Comparison of ENCODE assay signal across 10 cellular contexts in genomic region chr17:77315551-77316190, GRCh38.
DNase-seq lines count a peak whose midpoint lies in the region; ATAC-seq and TF ChIP-seq lines count a peak whose summit lies in the region.
"Had no signal": no experiment of that assay in that cellular context is flagged by ENCODE, and none has a peak within 500 bp of the region (broad histone marks: within the 10 kb centered on the region; RNA-seq: fewer than 3 reads in every experiment).

No MANE protein-coding gene starts in this region.

- H3K4me2 ChIP-seq in SK-N-SH (peak overlapping the region; percentile 43), hepatocyte (peak overlapping the region; percentile 28)

- H3K27ac ChIP-seq in SK-N-SH (ENCODE audit: low read depth in 2 of 2, low read length in 1 of 2) (peak overlapping the region; percentile 78 to 89), hepatocyte (peak overlapping the region; percentile 69), sigmoid colon (peak overlapping the region; percentile 11 to 92 (median 68))

- TF ChIP-seq EP300 in SK-N-SH (IDR thresholded peaks at IDR 0.05; ENCODE audit: borderline replicate concordance in 1 of 2, low read depth in 1 of 2, low read length in 1 of 2), result peak in 1 of 2 experiments; percentile 57; a peak in 1 of 4 replicates
- no peak for TF ChIP-seq EP300 in sigmoid colon (IDR thresholded peaks at IDR 0.05)

- intact Hi-C loops in sigmoid colon (cut with DNase I), result no loop called here

- 0 out of 2 replicates have a peak, but pooled peaks have one; percentile 14 for TF ChIP-seq RAD21 in SK-N-SH (IDR thresholded peaks at IDR 0.05; ENCODE audit: low read length)

- H4K20me1 ChIP-seq in SK-N-SH (ENCODE audit: insufficient read depth) (no peaks in the 10 kb centered on the region), hepatocyte (ENCODE audit: insufficient read depth, poor library complexity, severe bottlenecking) (no peaks in the 10 kb centered on the region)

- H3K4me1 ChIP-seq in SK-N-SH (ENCODE audit: control insufficient read depth in 1 of 2, insufficient read depth in 2 of 2, low read depth in 1 of 2, low read length in 1 of 2) (peaks cover 48 to 64% of the 10 kb centered on the region in 2 experiments), hepatocyte (ENCODE audit: insufficient read depth) (peaks cover 71% of the 10 kb centered on the region), sigmoid colon (peaks cover 0 to 69% (median 59%) of the 10 kb centered on the region in 4 donors)

- TF ChIP-seq CTCF in SK-N-SH (IDR thresholded peaks at IDR 0.05) (no peak), hepatocyte (IDR thresholded peaks at IDR 0.05; ENCODE audit: poor library complexity) (no peak), sigmoid colon (IDR thresholded peaks at IDR 0.05) (no peak)

- H3K9me2 ChIP-seq in SK-N-SH (no peaks in the 10 kb centered on the region), hepatocyte (replicated peaks; ENCODE audit: insufficient read depth) (no peaks in the 10 kb centered on the region)

- H3K79me2 ChIP-seq in SK-N-SH (ENCODE audit: insufficient read depth), result peaks cover 14% of the 10 kb centered on the region; the same call in 1 of the 2 replicates
- peaks cover 73% of the 10 kb centered on the region for H3K79me2 ChIP-seq in hepatocyte

- no peak for TF ChIP-seq POLR2A in sigmoid colon (IDR thresholded peaks at IDR 0.05)

- peaks cover 28% of the 10 kb centered on the region for H3F3A ChIP-seq in SK-N-SH (replicated peaks; ENCODE audit: insufficient read depth)

- H3K4me3 ChIP-seq in SK-N-SH (ENCODE audit: low read depth in 2 of 2, low read length in 1 of 2) (no peak overlapping the region), hepatocyte (no peak overlapping the region), sigmoid colon (no peak overlapping the region)

- CTCF ChIA-PET in SK-N-SH (lab: Yijun Ruan, JAX), result interaction anchor here (0.6 to 1.5 kb wide), 2 partner anchors 16 to 114 kb away, joined by 3 to 5 read pairs; no protein-coding TSS in a partner anchor

- ATAC-seq in HG02763 (IDR thresholded peaks at IDR 0.05; ENCODE audit: unreplicated experiment) (no peak), GM18870 (IDR thresholded peaks at IDR 0.05; ENCODE audit: unreplicated experiment) (no peak), GM19023 (IDR thresholded peaks at IDR 0.05; ENCODE audit: unreplicated experiment) (no peak), GM18909 (IDR thresholded peaks at IDR 0.05; ENCODE audit: poor library complexity, unreplicated experiment) (no peak)

- H3K9me3 ChIP-seq in SK-N-SH (no peaks in the 10 kb centered on the region), hepatocyte (ENCODE audit: low read depth) (no peaks in the 10 kb centered on the region), sigmoid colon (no peaks in the 10 kb centered on the region)

- H2AFZ ChIP-seq in SK-N-SH (ENCODE audit: low read depth) (peak overlapping the region; percentile 42; the same call in 1 of the 2 replicates), hepatocyte (no peak overlapping the region)

- H3K27me3 ChIP-seq in SK-N-SH (ENCODE audit: insufficient read depth) (no peaks in the 10 kb centered on the region), hepatocyte (no peaks in the 10 kb centered on the region), sigmoid colon (no peaks in the 10 kb centered on the region)

- 50% methylated on average over 12 of the region's 16 CpGs for WGBS in SK-N-SH (ENCODE audit: low lambda C conversion rate)
- 76% methylated on average over 14 of the region's 16 CpGs for WGBS in hepatocyte (ENCODE audit: low lambda C conversion rate, missing lambda C conversion rate)
- 76 to 79% methylated on average over 16 of the region's 16 CpGs for WGBS in sigmoid colon, 2 donors

- POLR2A ChIA-PET in SK-N-SH (lab: Yijun Ruan, JAX), result no interaction called here

- H3K36me3 ChIP-seq in SK-N-SH (replicated peaks in 1 of 2; ENCODE audit: control insufficient read depth in 1 of 2, insufficient read depth in 2 of 2, low read length in 1 of 2) (peaks cover 0 to 8% of the 10 kb centered on the region in 2 experiments), hepatocyte (replicated peaks; ENCODE audit: insufficient read depth, low read depth) (no peaks in the 10 kb centered on the region), sigmoid colon (no peaks in the 10 kb centered on the region)

- DNase-seq in Daoy (ENCODE audit: low read depth) (peak; percentile 69), SK-N-SH (peak; percentile 87), hepatocyte (ENCODE audit: low spot score) (no peak), sigmoid colon (peak; percentile 70)
- DNase-seq: activated CD4-positive, CD25-positive, alpha-beta regulatory T cell; DMS153 had no signal

- H3K9ac ChIP-seq in SK-N-SH, result peak overlapping the region; percentile 54

TF ChIP-seq in SK-N-SH, 30 proteins besides CTCF, POLR2A, EP300 and RAD21 (continues in another document):
- no peak for TF ChIP-seq EZH2phosphoT487 (IDR thresholded peaks at IDR 0.05; ENCODE audit: borderline replicate concordance, low read depth)
- TF ChIP-seq PBX3 (IDR thresholded peaks at IDR 0.05), result peak; percentile 76
- TF ChIP-seq FOXJ3 (CRISPR knock-in tag; IDR thresholded peaks at IDR 0.05), result 0 out of 2 replicates have a peak, but pooled peaks have one; percentile 21
- 0 out of 2 replicates have a peak, but pooled peaks have one; percentile 14 for TF ChIP-seq ZBTB33 (IDR thresholded peaks at IDR 0.05; ENCODE audit: borderline replicate concordance, low read depth)
- no peak for TF ChIP-seq MEF2A (IDR thresholded peaks at IDR 0.05; ENCODE audit: borderline replicate concordance, low read depth)
- 0 out of 2 replicates have a peak, but pooled peaks have one; percentile 14 for TF ChIP-seq TEAD4 (IDR thresholded peaks at IDR 0.05; ENCODE audit: borderline replicate concordance, insufficient read depth)
- no peak for TF ChIP-seq REST (IDR thresholded peaks at IDR 0.05; ENCODE audit: low read depth, low read length)
- peak; percentile 47; the same call in 1 of the 2 replicates for TF ChIP-seq POLR2AphosphoS5 (IDR thresholded peaks at IDR 0.05; ENCODE audit: low read depth, low read length)
- peak; percentile 27; the same call in 1 of the 2 replicates for TF ChIP-seq MAX (IDR thresholded peaks at IDR 0.05; ENCODE audit: low read depth)
- no peak for TF ChIP-seq USF2 (IDR thresholded peaks at IDR 0.05; ENCODE audit: borderline replicate concordance, low read depth, low read length)
- peak; percentile 87 for TF ChIP-seq TCF12 (IDR thresholded peaks at IDR 0.05)
